8 cellular contexts compared by ENCODE assay signal in the genomic region with DNA sequence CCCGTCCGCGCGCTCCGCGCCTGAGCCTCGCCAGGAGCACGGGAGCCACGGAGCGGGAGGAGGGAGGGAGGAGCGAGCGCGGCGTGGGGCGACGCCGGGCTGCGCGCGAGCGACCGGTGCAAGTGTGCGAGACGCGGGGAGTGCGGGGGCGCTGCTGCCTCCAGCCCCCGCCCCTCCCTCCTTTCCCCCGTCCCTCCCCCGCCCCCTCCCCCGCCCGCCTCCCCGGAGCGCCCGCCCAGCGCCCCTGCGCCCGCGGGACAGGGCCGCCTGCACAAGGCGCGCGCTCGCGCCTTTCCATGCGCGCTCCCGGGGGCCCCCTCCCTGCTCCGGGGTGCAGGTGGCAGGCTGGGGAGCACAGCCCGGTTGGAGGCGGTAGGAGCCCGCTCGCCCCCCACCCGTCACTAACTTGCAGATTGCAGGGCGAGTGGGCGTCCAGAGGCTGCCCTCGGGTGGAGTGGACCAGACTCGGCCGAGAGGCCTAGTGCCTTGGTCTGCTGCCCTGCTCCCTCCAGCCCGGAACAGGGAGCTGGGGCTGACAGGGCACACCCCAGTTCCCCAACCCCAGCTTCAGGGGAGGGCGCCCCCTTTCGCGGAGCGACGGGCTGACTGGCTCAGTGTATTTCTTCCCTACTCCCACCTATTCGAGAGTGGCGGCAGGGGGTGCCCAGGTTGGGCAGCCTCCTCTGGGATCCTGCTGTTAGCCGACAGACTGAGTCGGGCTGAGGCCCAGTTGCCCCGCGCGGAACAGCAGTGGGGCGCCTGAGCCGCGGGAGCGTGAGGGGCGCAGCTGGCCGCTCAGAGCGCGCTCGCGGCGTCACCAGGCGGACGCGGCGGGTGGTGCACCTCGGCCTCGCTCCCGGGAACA. TPM values are rescaled to one million over a fixed set of nuclear protein-coding genes. Genes with fewer than 3 reads are reported as not detected.
DNase-seq lines count a peak whose midpoint lies in the region; ATAC-seq and TF ChIP-seq lines count a peak whose summit lies in the region.

Gene WNT7A, minus strand, starts transcription at position 126 of the 865 bp plus-strand sequence. CDS start 255 bp downstream, outside the sequence.

- no peaks in the 10 kb centered on the region for H3K36me3 ChIP-seq in BJ (ENCODE audit: control insufficient read depth, insufficient read depth, low read length)
- H3K36me3 ChIP-seq in HUES64 (ENCODE audit: insufficient read depth, low read length): no peaks in the 10 kb centered on the region

- TF ChIP-seq CTCF in BJ (IDR thresholded peaks at IDR 0.05; ENCODE audit: insufficient read depth, low read depth, low read length): peak; percentile 25; the same call in 1 of the 2 replicates
- peak; percentile 84 for TF ChIP-seq CTCF in progenitor cell of endocrine pancreas (IDR thresholded peaks at IDR 0.05; ENCODE audit: unreplicated experiment)

- peaks cover 66% of the 10 kb centered on the region for H3K27me3 Mint-ChIP-seq in activated T-helper 1 cell treated with anti-CD3 and anti-CD28 coated beads, Interleukin-12 subunit alpha, Interleukin-12 subunit beta, Interleukin-2, Interleukin-4 antibody, amounts not matched to agents 30 ng/mL and 10 ng/mL and 1 ng/mL, durations not matched to agents 14 hours and 24 hours and 36 hours (ENCODE audit: insufficient read depth)
- peaks cover 88% of the 10 kb centered on the region for H3K27me3 Mint-ChIP-seq in progenitor cell of endocrine pancreas

- no peaks in the 10 kb centered on the region; the same call in 1 of the 2 replicates for H3K4me1 ChIP-seq in HUES64 (ENCODE audit: insufficient read depth, low read length)

- ATAC-seq in HG03460 (IDR thresholded peaks at IDR 0.05; ENCODE audit: unreplicated experiment) (no peak), HG02870 (IDR thresholded peaks at IDR 0.05; ENCODE audit: unreplicated experiment) (no peak)

- H3K9me3 Mint-ChIP-seq in activated T-helper 1 cell treated with anti-CD3 and anti-CD28 coated beads, Interleukin-12 subunit alpha, Interleukin-12 subunit beta, Interleukin-2, Interleukin-4 antibody, amounts not matched to agents 30 ng/mL and 10 ng/mL and 1 ng/mL, durations not matched to agents 14 hours and 24 hours and 36 hours: no peaks in the 10 kb centered on the region
- H3K9me3 Mint-ChIP-seq in progenitor cell of endocrine pancreas (ENCODE audit: low read depth): no peaks in the 10 kb centered on the region

- H3K4me3 ChIP-seq in BJ (ENCODE audit: low read depth, low read length) (no peak within 1 kb of the TSS), HUES64 (ENCODE audit: low read length) (peak within 1 kb of the TSS; percentile 58)

- no peaks in the 10 kb centered on the region for H3K4me1 Mint-ChIP-seq in activated T-helper 1 cell treated with anti-CD3 and anti-CD28 coated beads, Interleukin-12 subunit alpha, Interleukin-12 subunit beta, Interleukin-2, Interleukin-4 antibody, amounts not matched to agents 30 ng/mL and 10 ng/mL and 1 ng/mL, durations not matched to agents 14 hours and 24 hours and 36 hours (ENCODE audit: low read depth)
- peaks cover 5% of the 10 kb centered on the region for H3K4me1 Mint-ChIP-seq in progenitor cell of endocrine pancreas (ENCODE audit: low read depth)

- CTCF ChIA-PET in BJ (lab: Yijun Ruan, JAX): interaction anchor here (3.5 kb wide), 1 partner anchor 223 kb away, joined by 21 read pairs; no protein-coding TSS in a partner anchor

- H3K27ac Mint-ChIP-seq in activated T-helper 1 cell treated with anti-CD3 and anti-CD28 coated beads, Interleukin-12 subunit alpha, Interleukin-12 subunit beta, Interleukin-2, Interleukin-4 antibody, amounts not matched to agents 30 ng/mL and 10 ng/mL and 1 ng/mL, durations not matched to agents 14 hours and 24 hours and 36 hours: no peak within 1 kb of the TSS
- no peak within 1 kb of the TSS for H3K27ac Mint-ChIP-seq in progenitor cell of endocrine pancreas

- no peak within 1 kb of the TSS for H3K27ac ChIP-seq in HUES64 (ENCODE audit: low read depth, low read length)

- H3K27me3 ChIP-seq in BJ (ENCODE audit: control insufficient read depth, insufficient read depth, low read length) (peaks cover 45% of the 10 kb centered on the region), HUES64 (ENCODE audit: insufficient read depth, low read length) (peaks cover 96% of the 10 kb centered on the region)

- H3K9me3 ChIP-seq in HUES64 (ENCODE audit: insufficient read depth, low read depth, low read length): no peaks in the 10 kb centered on the region

- peak within 1 kb of the TSS; percentile 5; the same call in 1 of the 2 replicates for H3K9ac ChIP-seq in HUES64 (ENCODE audit: low read depth, low read length)

- H3K36me3 Mint-ChIP-seq in activated T-helper 1 cell treated with anti-CD3 and anti-CD28 coated beads, Interleukin-12 subunit alpha, Interleukin-12 subunit beta, Interleukin-2, Interleukin-4 antibody, amounts not matched to agents 30 ng/mL and 10 ng/mL and 1 ng/mL, durations not matched to agents 14 hours and 24 hours and 36 hours (ENCODE audit: low read depth): no peaks in the 10 kb centered on the region
- H3K36me3 Mint-ChIP-seq in progenitor cell of endocrine pancreas (ENCODE audit: insufficient read depth): no peaks in the 10 kb centered on the region

- WGBS in HUES64: under 1% methylated on average over 67 of the region's 90 CpGs

- no peak for DNase-seq in BJ (ENCODE audit: low read depth)
- peak; percentile 29 for DNase-seq in activated T-helper 1 cell treated with anti-CD3 and anti-CD28 coated beads, Interleukin-12 subunit alpha, Interleukin-12 subunit beta, Interleukin-2, Interleukin-4 antibody, amounts not matched to agents 30 ng/mL and 10 ng/mL and 1 ng/mL, durations not matched to agents 14 hours and 24 hours and 36 hours (ENCODE audit: low spot score)
- DNase-seq in germinal center (ENCODE audit: low spot score): peak; percentile 57
- DNase-seq in progenitor cell of endocrine pancreas (ENCODE audit: low spot score, unreplicated experiment): peak; percentile 59
- no peak for DNase-seq in NCI-H2196 treated with DMSO at 0.1 percent for 48 hours (lab: John Stamatoyannopoulos, UW; ENCODE audit: unreplicated experiment)

- intact Hi-C loops in activated T-helper 1 cell treated with anti-CD3 and anti-CD28 coated beads, Interleukin-12 subunit alpha, Interleukin-12 subunit beta, Interleukin-2, Interleukin-4 antibody, amounts not matched to agents 30 ng/mL and 10 ng/mL and 1 ng/mL, durations not matched to agents 14 hours and 24 hours and 36 hours (cut with micrococcal nuclease): loop anchor here (1.0 to 2.0 kb wide), 2 partner anchors 223 to 383 kb away; no protein-coding TSS in a partner anchor

- POLR2A ChIA-PET in BJ (lab: Charles Lee): no interaction called here

- no peak within 1 kb of the TSS for H3K4me3 Mint-ChIP-seq in activated T-helper 1 cell treated with anti-CD3 and anti-CD28 coated beads, Interleukin-12 subunit alpha, Interleukin-12 subunit beta, Interleukin-2, Interleukin-4 antibody, amounts not matched to agents 30 ng/mL and 10 ng/mL and 1 ng/mL, durations not matched to agents 14 hours and 24 hours and 36 hours
- H3K4me3 Mint-ChIP-seq in progenitor cell of endocrine pancreas (ENCODE audit: low read depth): peak within 1 kb of the TSS; percentile 40

RNA-seq across cellular contexts. Expression of gene WNT7A, which starts in this region (rescaled TPM):
- not detected in 2 replicates for polyA plus RNA-seq in BJ (2011; rRNA removed)
- not detected in 2 replicates for polyA minus RNA-seq in BJ (2011; rRNA and poly(A)+ RNA removed)
- 0.10 TPM for polyA plus RNA-seq in HUES64 (2013, experiment 1 of 2)
- 1.2 TPM for polyA plus RNA-seq in HUES64 (2013, experiment 2 of 2)
- not detected in 2 replicates for total RNA-seq in activated T-helper 1 cell treated with anti-CD3 and anti-CD28 coated beads, Interleukin-12 subunit alpha, Interleukin-12 subunit beta, Interleukin-2, Interleukin-4 antibody, amounts not matched to agents 30 ng/mL and 10 ng/mL and 1 ng/mL, durations not matched to agents 14 hours and 24 hours and 36 hours
- not detected in 2 replicates for total RNA-seq in progenitor cell of endocrine pancreas

Comparison
In these comparisons a context has a peak if more than half of its experiments do, and no peak if none do; other contexts are left out.
1. Peak in DNase-seq in activated T-helper 1 cell treated with anti-CD3 and anti-CD28 coated beads, Interleukin-12 subunit alpha, Interleukin-12 subunit beta, Interleukin-2, Interleukin-4 antibody, amounts not matched to agents 30 ng/mL and 10 ng/mL and 1 ng/mL, durations not matched to agents 14 hours and 24 hours and 36 hours; RNA of the gene not detected or under 1 TPM.
2. Peak in DNase-seq in progenitor cell of endocrine pancreas; RNA of the gene not detected or under 1 TPM.